1 cellular context compared by ENCODE assay signal in the genomic region with DNA sequence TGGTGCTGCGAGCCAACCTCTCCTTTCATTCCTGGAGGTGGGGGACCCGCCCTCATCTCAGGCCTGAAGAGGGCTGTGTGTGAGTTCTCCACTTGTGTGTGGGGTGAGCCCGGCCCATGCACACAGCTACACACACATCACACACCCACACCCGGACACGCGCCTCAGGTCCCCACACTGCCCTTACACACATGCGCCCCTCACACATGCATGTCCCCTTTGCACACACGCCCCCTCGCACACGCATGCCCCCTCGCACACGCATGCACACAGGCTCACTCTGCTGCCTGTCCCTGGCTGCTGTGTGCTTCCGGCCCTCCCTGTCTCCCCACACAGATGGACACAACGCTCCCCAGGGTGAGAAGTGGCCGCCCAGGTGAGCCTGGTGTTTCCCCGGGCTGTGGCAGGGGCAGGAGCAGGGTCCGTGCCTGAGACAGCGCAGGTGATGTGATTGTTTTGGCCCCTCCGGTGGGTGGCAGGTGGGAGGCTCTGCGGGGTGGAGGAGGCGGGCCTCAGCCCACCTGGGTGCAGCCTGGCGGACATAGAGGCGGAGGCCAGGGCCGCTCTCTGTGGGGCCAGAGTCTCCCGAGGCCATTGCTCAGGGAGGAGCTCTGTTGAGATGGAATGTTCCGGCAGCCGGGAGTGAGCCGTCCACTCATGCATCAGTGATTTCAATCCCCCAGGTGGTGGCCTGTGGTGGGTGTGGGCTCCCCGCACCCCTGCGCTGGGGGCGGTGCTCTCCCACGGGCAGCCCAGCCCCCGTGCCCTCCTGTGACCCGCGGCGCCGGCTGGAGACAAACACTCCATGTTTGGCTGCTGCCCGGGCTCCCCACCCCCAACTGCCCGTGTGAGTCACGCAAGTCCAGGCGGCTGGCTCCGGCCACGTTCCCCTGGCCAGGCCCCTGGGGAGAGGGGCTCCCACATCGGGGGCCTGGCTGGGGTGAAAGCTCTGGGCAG.
TF ChIP-seq lines count a peak whose summit lies in the region.

No MANE protein-coding gene starts in this region.

TF ChIP-seq in SK-N-SH treated with all-trans-retinoic acid at 6 μM for 48 hours, 23 proteins besides CTCF, POLR2A, EP300 and RAD21 (continued from another document):
- TF ChIP-seq, protein P1, sequence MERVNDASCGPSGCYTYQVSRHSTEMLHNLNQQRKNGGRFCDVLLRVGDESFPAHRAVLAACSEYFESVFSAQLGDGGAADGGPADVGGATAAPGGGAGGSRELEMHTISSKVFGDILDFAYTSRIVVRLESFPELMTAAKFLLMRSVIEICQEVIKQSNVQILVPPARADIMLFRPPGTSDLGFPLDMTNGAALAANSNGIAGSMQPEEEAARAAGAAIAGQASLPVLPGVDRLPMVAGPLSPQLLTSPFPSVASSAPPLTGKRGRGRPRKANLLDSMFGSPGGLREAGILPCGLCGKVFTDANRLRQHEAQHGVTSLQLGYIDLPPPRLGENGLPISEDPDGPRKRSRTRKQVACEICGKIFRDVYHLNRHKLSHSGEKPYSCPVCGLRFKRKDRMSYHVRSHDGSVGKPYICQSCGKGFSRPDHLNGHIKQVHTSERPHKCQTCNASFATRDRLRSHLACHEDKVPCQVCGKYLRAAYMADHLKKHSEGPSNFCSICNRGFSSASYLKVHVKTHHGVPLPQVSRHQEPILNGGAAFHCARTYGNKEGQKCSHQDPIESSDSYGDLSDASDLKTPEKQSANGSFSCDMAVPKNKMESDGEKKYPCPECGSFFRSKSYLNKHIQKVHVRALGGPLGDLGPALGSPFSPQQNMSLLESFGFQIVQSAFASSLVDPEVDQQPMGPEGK (CRISPR knock-in tag; IDR thresholded peaks at IDR 0.05; ENCODE audit: borderline replicate concordance): no peak
- TF ChIP-seq OSR1 (CRISPR knock-in tag; IDR thresholded peaks at IDR 0.05) (no peak), CSRNP3 (CRISPR knock-in tag; IDR thresholded peaks at IDR 0.05) (no peak), GLIS3 (CRISPR knock-in tag; IDR thresholded peaks at IDR 0.05) (no peak), ISL1 (CRISPR knock-in tag; IDR thresholded peaks at IDR 0.05) (no peak), ZNF8 (CRISPR knock-in tag; IDR thresholded peaks at IDR 0.05) (no peak), ZFP30 (CRISPR knock-in tag; IDR thresholded peaks at IDR 0.05) (no peak), SNAI2 (CRISPR knock-in tag; IDR thresholded peaks at IDR 0.05) (no peak)
- TF ChIP-seq, protein P2, sequence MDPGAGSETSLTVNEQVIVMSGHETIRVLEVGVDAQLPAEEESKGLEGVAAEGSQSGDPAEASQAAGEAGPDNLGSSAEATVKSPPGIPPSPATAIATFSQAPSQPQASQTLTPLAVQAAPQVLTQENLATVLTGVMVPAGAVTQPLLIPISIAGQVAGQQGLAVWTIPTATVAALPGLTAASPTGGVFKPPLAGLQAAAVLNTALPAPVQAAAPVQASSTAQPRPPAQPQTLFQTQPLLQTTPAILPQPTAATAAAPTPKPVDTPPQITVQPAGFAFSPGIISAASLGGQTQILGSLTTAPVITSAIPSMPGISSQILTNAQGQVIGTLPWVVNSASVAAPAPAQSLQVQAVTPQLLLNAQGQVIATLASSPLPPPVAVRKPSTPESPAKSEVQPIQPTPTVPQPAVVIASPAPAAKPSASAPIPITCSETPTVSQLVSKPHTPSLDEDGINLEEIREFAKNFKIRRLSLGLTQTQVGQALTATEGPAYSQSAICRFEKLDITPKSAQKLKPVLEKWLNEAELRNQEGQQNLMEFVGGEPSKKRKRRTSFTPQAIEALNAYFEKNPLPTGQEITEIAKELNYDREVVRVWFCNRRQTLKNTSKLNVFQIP (CRISPR knock-in tag; IDR thresholded peaks at IDR 0.05; ENCODE audit: borderline replicate concordance, low read depth): no peak
